In the genomic region with DNA sequence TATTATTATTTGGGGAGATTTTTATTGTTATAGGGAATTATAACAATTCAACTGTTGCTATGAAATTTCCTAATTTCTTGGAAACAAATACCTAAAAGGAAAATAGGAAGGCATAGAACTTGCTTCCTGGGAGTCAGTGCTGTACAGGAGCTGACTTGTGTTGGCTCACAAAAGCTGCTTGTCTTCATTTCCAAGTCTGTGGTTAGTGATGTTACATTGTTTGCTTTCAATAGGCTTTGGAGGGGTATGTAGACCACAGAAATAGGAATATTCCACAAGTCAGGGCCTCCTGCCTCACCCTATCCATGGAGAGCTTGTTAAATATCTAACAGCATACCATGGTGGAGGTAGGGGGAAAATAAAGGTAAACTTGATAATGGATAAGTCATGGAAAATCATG, we compare ENCODE assay signal across 7 cellular contexts.
"Had no signal": no experiment of that assay in that cellular context is flagged by ENCODE, and none has a peak within 500 bp of the region (broad histone marks: within the 10 kb centered on the region; RNA-seq: fewer than 3 reads in every experiment).

No MANE protein-coding gene starts in this region.

- H3K27ac ChIP-seq: KMS-11 had no signal

- H3K4me3 ChIP-seq: GM23338 had no signal

- H3K9ac ChIP-seq: KMS-11 had no signal

- H3K4me3 Mint-ChIP-seq: GM23338, H9, IgD-negative memory B cell had no signal

- H3K4me2 ChIP-seq: GM23338, KMS-11 had no signal

- H3K4me1 Mint-ChIP-seq: GM23338, H9, IgD-negative memory B cell had no signal

- H2AFZ ChIP-seq: GM23338 had no signal

- H3K27me3 Mint-ChIP-seq: IgD-negative memory B cell had no signal

- DNase-seq: H9, HCEC 1CT, KBM-7 had no signal

- ATAC-seq: GM23338, HepG2 had no signal

- H3K36me3 Mint-ChIP-seq: IgD-negative memory B cell had no signal

- H3K27ac Mint-ChIP-seq: GM23338, H9, IgD-negative memory B cell had no signal
